In genomic region chr7:112206238-112207105, GRCh38 we compare ENCODE assay signal across 1 cellular context.
A peak's percentile ranks its signal among the peaks of the same experiment; 100 is the strongest.
TF ChIP-seq lines count a peak whose summit lies in the region.

DOCK4 (minus strand) TSS chr7:112206399; CDS start chr7:112206138, 261 bp downstream.
ZNF277 (plus strand) TSS chr7:112206695; CDS start chr7:112206717, 22 bp downstream.

TF ChIP-seq in GM12878, 131 proteins besides CTCF, POLR2A, EP300 and RAD21 (continued from another document and continues in another):
- TF ChIP-seq ELK1 (IDR thresholded peaks at IDR 0.05; ENCODE audit: low read depth, low read length) (peak; percentile 94), BRCA1 (IDR thresholded peaks at IDR 0.05; ENCODE audit: low read depth, low read length) (no peak), TCF12 (IDR thresholded peaks at IDR 0.05; ENCODE audit: low read depth, low read length) (no peak), E2F8 (IDR thresholded peaks at IDR 0.05; ENCODE audit: low read depth, partially characterized antibody) (no peak), TARDBP (IDR thresholded peaks at IDR 0.05; ENCODE audit: borderline replicate concordance) (peak; percentile 57; the same call in 1 of the 2 replicates), MYB (IDR thresholded peaks at IDR 0.05; ENCODE audit: borderline replicate concordance, low read depth, low read length) (no peak), PKNOX1 (IDR thresholded peaks at IDR 0.05) (no peak), E2F4 (IDR thresholded peaks at IDR 0.05; ENCODE audit: low read depth, low read length) (no peak), NRF1 (conservative IDR thresholded peaks at IDR 0.05; ENCODE audit: low read depth, low read length) (0 out of 2 replicates have a peak, but pooled peaks have one; percentile 29), FOXK2 (IDR thresholded peaks at IDR 0.05) (no peak), SRF (IDR thresholded peaks at IDR 0.05; ENCODE audit: low read depth in 2 of 2, low read length in 2 of 2) (peak in 1 of 2 experiments; percentile 47; a peak in 1 of 4 replicates), RCOR1 (conservative IDR thresholded peaks at IDR 0.05; ENCODE audit: low read depth, low read length) (no peak), NR2C2 (IDR thresholded peaks at IDR 0.05; ENCODE audit: borderline replicate concordance, control insufficient read depth, insufficient read length, low read depth) (no peak), NBN (IDR thresholded peaks at IDR 0.05) (peak; percentile 33; the same call in 1 of the 2 replicates), KDM1A (IDR thresholded peaks at IDR 0.05; ENCODE audit: borderline replicate concordance) (no peak), ZBTB33 (IDR thresholded peaks at IDR 0.05) (no peak), TCF7 (IDR thresholded peaks at IDR 0.05; ENCODE audit: borderline replicate concordance) (no peak), SMAD1 (IDR thresholded peaks at IDR 0.05; ENCODE audit: low read depth, partially characterized antibody) (no peak), FOS (IDR thresholded peaks at IDR 0.05; ENCODE audit: borderline replicate concordance, extremely low read depth, insufficient read length) (no peak), HDGF (IDR thresholded peaks at IDR 0.05) (peak; percentile 74), E4F1 (IDR thresholded peaks at IDR 0.05; ENCODE audit: borderline replicate concordance, partially characterized antibody) (peak; percentile 71), RELB (IDR thresholded peaks at IDR 0.05; ENCODE audit: low read depth) (peak; percentile 61; the same call in 1 of the 2 replicates), ESRRA (IDR thresholded peaks at IDR 0.05; ENCODE audit: low read length) (no peak), RUNX3 (IDR thresholded peaks at IDR 0.05; ENCODE audit: low read length) (peak; percentile 76), MLLT1 (IDR thresholded peaks at IDR 0.05) (0 out of 2 replicates have a peak, but pooled peaks have one; percentile 22), BHLHE40 (IDR thresholded peaks at IDR 0.05; ENCODE audit: borderline replicate concordance in 1 of 2, low read depth in 2 of 2, low read length in 1 of 2) (peak; percentile 36 to 56; a peak in 1 of 4 replicates), CHD2 (IDR thresholded peaks at IDR 0.05; ENCODE audit: borderline replicate concordance, low read depth, low read length) (peak; percentile 68; the same call in 1 of the 2 replicates), ATF2 (IDR thresholded peaks at IDR 0.05; ENCODE audit: low read length) (no peak), EGR1 (IDR thresholded peaks at IDR 0.05; ENCODE audit: borderline replicate concordance in 1 of 2, low read depth in 2 of 2, low read length in 2 of 2) (peak in 1 of 2 experiments; percentile 30; a peak in 1 of 3 replicates), ZBED1 (IDR thresholded peaks at IDR 0.05; ENCODE audit: borderline replicate concordance) (no peak), BCLAF1 (IDR thresholded peaks at IDR 0.05) (no peak)
